8 cellular contexts compared by ENCODE assay signal in the genomic region with DNA sequence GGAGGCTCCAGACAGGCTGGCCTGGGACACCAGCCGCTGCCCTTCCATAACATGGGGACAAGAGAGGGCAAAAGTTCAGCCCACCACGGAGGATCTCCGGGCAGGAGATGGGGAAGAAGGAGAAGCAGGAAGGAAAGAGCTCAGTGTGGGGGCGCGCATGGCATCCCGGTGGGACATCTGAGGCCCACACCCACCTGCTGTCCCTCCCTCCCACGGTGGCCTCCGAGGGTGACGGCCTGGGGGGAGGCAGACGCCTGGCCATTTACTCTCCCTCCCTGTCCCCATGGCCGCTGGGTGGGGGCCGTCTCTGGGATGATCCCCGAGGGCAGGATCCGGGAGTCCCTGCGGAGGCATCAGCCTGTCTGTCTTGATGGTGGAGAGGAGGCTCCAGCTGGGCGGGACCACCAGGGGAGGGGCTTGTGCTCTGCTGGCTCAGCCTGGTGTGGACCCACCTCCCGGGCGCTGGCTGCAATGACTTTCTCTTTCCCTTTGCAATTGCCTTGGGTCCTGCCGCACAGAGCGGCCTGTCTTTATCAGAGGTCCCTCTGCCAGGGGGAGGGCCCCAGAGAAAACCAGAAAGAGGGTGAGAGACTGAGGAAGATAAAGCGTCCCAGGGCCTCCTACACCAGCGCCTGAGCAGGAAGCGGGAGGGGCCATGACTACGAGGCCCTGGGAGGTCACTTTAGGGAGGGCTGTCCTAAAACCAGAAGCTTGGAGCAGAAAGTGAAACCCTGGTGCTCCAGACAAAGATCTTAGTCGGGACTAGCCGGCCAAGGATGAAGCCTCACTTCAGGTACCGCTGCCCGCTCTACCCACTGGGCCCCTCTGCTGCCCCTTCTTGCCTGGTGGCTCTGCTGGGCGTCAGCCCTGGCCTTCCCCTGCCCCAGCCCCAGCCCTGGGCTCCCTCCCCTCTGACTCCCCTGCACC. TPM values are rescaled to one million over a fixed set of nuclear protein-coding genes. Genes with fewer than 3 reads are reported as not detected.
A peak's percentile ranks its signal among the peaks of the same experiment; 100 is the strongest.
DNase-seq lines count a peak whose midpoint lies in the region; ATAC-seq, FAIRE-seq and TF ChIP-seq lines count a peak whose summit lies in the region.
"Not testable (repeated sequence)": the region's sequence is repeated elsewhere in the genome, so short reads cannot be mapped to it uniquely, and the experiment has no call there.

A gene (plus strand): TSS at position 690 of the 927 bp plus-strand sequence. CDS start 87 bp downstream, at position 777.

- peak within 1 kb of the TSS; percentile 54 for H2AFZ ChIP-seq in hepatocyte

- H4K20me1 ChIP-seq in hepatocyte (ENCODE audit: insufficient read depth, poor library complexity, severe bottlenecking) = not testable (repeated sequence)

- not testable (repeated sequence) for H3K36me3 ChIP-seq in bronchial epithelial cell (ENCODE audit: control insufficient read depth, insufficient read depth, low read length); hepatocyte (replicated peaks; ENCODE audit: insufficient read depth, low read depth); vagina

- H3K27me3 ChIP-seq in bronchial epithelial cell (ENCODE audit: control insufficient read depth, insufficient read depth, low read length); hepatocyte; vagina: not testable (repeated sequence)

- 20% methylated on average over 24 of the region's 29 CpGs for WGBS in hepatocyte (ENCODE audit: low lambda C conversion rate, missing lambda C conversion rate)

- not testable (repeated sequence) for H3K4me1 Mint-ChIP-seq in HFFc6 (ENCODE audit: low read depth)
- H3K4me1 Mint-ChIP-seq in progenitor cell of endocrine pancreas (ENCODE audit: low read depth) = peaks cover 29% of the 10 kb centered on the region

- DNase-seq in HFFc6 (peak; percentile 9), LoVo (ENCODE audit: low spot score) (peak; percentile 16)
- DNase-seq in bronchial epithelial cell (ENCODE audit: low read depth); hepatocyte (ENCODE audit: low spot score); progenitor cell of endocrine pancreas (ENCODE audit: low spot score, unreplicated experiment); vagina (ENCODE audit: extremely low spot score in 2 of 2): not testable (repeated sequence)

- TF ChIP-seq POLR2A in vagina (IDR thresholded peaks at IDR 0.05) = peak in 1 of 2 donors; percentile 33

- H3K4me3 Mint-ChIP-seq in HFFc6 = peak within 1 kb of the TSS; percentile 87
- peak within 1 kb of the TSS; percentile 50 for H3K4me3 Mint-ChIP-seq in progenitor cell of endocrine pancreas (ENCODE audit: low read depth)

- H3K9me3 ChIP-seq in hepatocyte (ENCODE audit: low read depth); vagina: not testable (repeated sequence)

- ATAC-seq in GM18508 (IDR thresholded peaks at IDR 0.05; ENCODE audit: insufficient read depth, unreplicated experiment) = peak; percentile 64
- peak; percentile 96 to 98 for ATAC-seq in activated CD4-positive, CD25-positive, alpha-beta regulatory T cell treated with anti-CD3 and anti-CD28 coated beads, Interleukin-2, amount 50 U/mL, for 24 hours

- H3K27me3 Mint-ChIP-seq in HFFc6 (ENCODE audit: insufficient read depth); progenitor cell of endocrine pancreas: not testable (repeated sequence)

- H3K9me2 ChIP-seq in hepatocyte (replicated peaks; ENCODE audit: insufficient read depth) = not testable (repeated sequence)

- TF ChIP-seq CTCF in HFFc6 (IDR thresholded peaks at IDR 0.05); bronchial epithelial cell (IDR thresholded peaks at IDR 0.05; ENCODE audit: insufficient read depth, low read length, severe bottlenecking); hepatocyte (IDR thresholded peaks at IDR 0.05; ENCODE audit: poor library complexity); progenitor cell of endocrine pancreas (IDR thresholded peaks at IDR 0.05; ENCODE audit: unreplicated experiment); vagina (IDR thresholded peaks at IDR 0.05): not testable (repeated sequence)

- FAIRE-seq in bronchial epithelial cell (lab: Jason Lieb, UNC) = not testable (repeated sequence)

- H3K79me2 ChIP-seq in hepatocyte = not testable (repeated sequence)

- peak within 1 kb of the TSS; percentile 74 for H3K4me2 ChIP-seq in hepatocyte

- intact Hi-C loops in vagina (cut with DNase I) = not testable (repeated sequence)

- peak within 1 kb of the TSS; percentile 72 for H3K27ac Mint-ChIP-seq in HFFc6
- H3K27ac Mint-ChIP-seq in progenitor cell of endocrine pancreas = peak within 1 kb of the TSS; percentile 95

- H3K27ac ChIP-seq in hepatocyte = not testable (repeated sequence)
- H3K27ac ChIP-seq in vagina = peak within 1 kb of the TSS; percentile 83

- not testable (repeated sequence) for H3K36me3 Mint-ChIP-seq in HFFc6 (ENCODE audit: low read depth); progenitor cell of endocrine pancreas (ENCODE audit: insufficient read depth)

- H3K9me3 Mint-ChIP-seq in HFFc6; progenitor cell of endocrine pancreas (ENCODE audit: low read depth): not testable (repeated sequence)

- H3K4me3 ChIP-seq in bronchial epithelial cell (ENCODE audit: low read depth, low read length) (peak within 1 kb of the TSS; percentile 24), vagina (peak within 1 kb of the TSS; percentile 49 to 52)
- H3K4me3 ChIP-seq in hepatocyte = not testable (repeated sequence)

- not testable (repeated sequence) for H3K4me1 ChIP-seq in hepatocyte (ENCODE audit: insufficient read depth)
- H3K4me1 ChIP-seq in vagina = peaks cover 16% of the 10 kb centered on the region

RNA-seq across cellular contexts. Expression of the gene that starts here (rescaled TPM):
- 1 to 10 TPM; 1.9 to 7.0 (median 5.9) TPM for total RNA-seq in HFFc6 (2021; fragmentation: NEBNext Ultra II Directional; extraction: Animal tissue kit (Norgen Biotek cat#: 25700))
- total RNA-seq in bronchial epithelial cell (1.2 and 3.4 TPM in 2 replicates), hepatocyte (4.6 and 4.8 TPM in 2 replicates), progenitor cell of endocrine pancreas (4.8 and 7.9 TPM in 2 replicates), vagina (8.3 TPM)
- polyA plus RNA-seq in hepatocyte = 1.2 and 1.3 TPM in 2 replicates
